1 cellular context compared by ENCODE assay signal in genomic region chr16:80540516-80541305, GRCh38.
TF ChIP-seq lines count a peak whose summit lies in the region.

TSS of gene DYNLRB2 (plus strand) at chr16:80540993. CDS start at chr16:80541077, 84 bp downstream.

TF ChIP-seq in K562, 482 proteins besides CTCF, POLR2A, EP300 and RAD21 (continued from another document):
- 0 out of 2 replicates have a peak, but pooled peaks have one; percentile 33 for TF ChIP-seq THRB (CRISPR knock-in tag; conservative IDR thresholded peaks at IDR 0.05)
- TF ChIP-seq PTTG1 (tag; IDR thresholded peaks at IDR 0.05; ENCODE audit: low read depth): no peak
- 0 out of 4 replicates have a peak, but pooled peaks of 1 of the 2 experiments have one; percentile 19 for TF ChIP-seq TRIM24 (IDR thresholded peaks at IDR 0.05)
- no peak for TF ChIP-seq RBM25 (IDR thresholded peaks at IDR 0.05; ENCODE audit: low read depth, low read length, severe bottlenecking)
- TF ChIP-seq KLF16 (IDR thresholded peaks at IDR 0.05): peak; percentile 67; the same call in 1 of the 2 replicates
- TF ChIP-seq E4F1 (CRISPR knock-in tag; IDR thresholded peaks at IDR 0.05; ENCODE audit: borderline replicate concordance): no peak
- TF ChIP-seq FOXJ2 (tag; IDR thresholded peaks at IDR 0.05): peak; percentile 91
- peak; percentile 65; the same call in 1 of the 2 replicates for TF ChIP-seq BMI1 (IDR thresholded peaks at IDR 0.05; ENCODE audit: low read length)
- no peak for TF ChIP-seq WHSC1 (IDR thresholded peaks at IDR 0.05; ENCODE audit: low read length)
- peak; percentile 53; the same call in 1 of the 2 replicates for TF ChIP-seq VEZF1 (CRISPR knock-in tag; IDR thresholded peaks at IDR 0.05)
- TF ChIP-seq MAFF (IDR thresholded peaks at IDR 0.05; ENCODE audit: low read length): peak; percentile 72
- TF ChIP-seq ZKSCAN8 (CRISPR knock-in tag; IDR thresholded peaks at IDR 0.05): peak; percentile 19; the same call in 1 of the 2 replicates
- TF ChIP-seq, protein P1, sequence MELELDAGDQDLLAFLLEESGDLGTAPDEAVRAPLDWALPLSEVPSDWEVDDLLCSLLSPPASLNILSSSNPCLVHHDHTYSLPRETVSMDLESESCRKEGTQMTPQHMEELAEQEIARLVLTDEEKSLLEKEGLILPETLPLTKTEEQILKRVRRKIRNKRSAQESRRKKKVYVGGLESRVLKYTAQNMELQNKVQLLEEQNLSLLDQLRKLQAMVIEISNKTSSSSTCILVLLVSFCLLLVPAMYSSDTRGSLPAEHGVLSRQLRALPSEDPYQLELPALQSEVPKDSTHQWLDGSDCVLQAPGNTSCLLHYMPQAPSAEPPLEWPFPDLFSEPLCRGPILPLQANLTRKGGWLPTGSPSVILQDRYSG (tag; conservative IDR thresholded peaks at IDR 0.05; ENCODE audit: low read depth): 0 out of 2 replicates have a peak, but pooled peaks have one; percentile 74
- 0 out of 2 replicates have a peak, but pooled peaks have one; percentile 6 for TF ChIP-seq HOMEZ (CRISPR knock-in tag; IDR thresholded peaks at IDR 0.05)
- TF ChIP-seq FOXA3 (CRISPR knock-in tag; conservative IDR thresholded peaks at IDR 0.05 in 1 of 2, IDR thresholded peaks at IDR 0.05 in 1 of 2): peak; percentile 30 to 39; a peak in 1 of 4 replicates
- peak; percentile 43; the same call in 1 of the 2 replicates for TF ChIP-seq SUPT5H (IDR thresholded peaks at IDR 0.05)
- no peak for TF ChIP-seq MECOM (CRISPR knock-in tag; IDR thresholded peaks at IDR 0.05)
- 0 out of 2 replicates have a peak, but pooled peaks have one; percentile 39 for TF ChIP-seq ZNF197 (CRISPR knock-in tag; IDR thresholded peaks at IDR 0.05; ENCODE audit: low read depth)
- TF ChIP-seq CREM (IDR thresholded peaks at IDR 0.05; ENCODE audit: low read depth): peak; percentile 51
- peak; percentile 59; the same call in 1 of the 2 replicates for TF ChIP-seq NBN (IDR thresholded peaks at IDR 0.05; ENCODE audit: low read depth)
- TF ChIP-seq CREB1 (IDR thresholded peaks at IDR 0.05): no peak
- TF ChIP-seq CREB1 (CRISPR knock-in tag; IDR thresholded peaks at IDR 0.05): no peak
- no peak for TF ChIP-seq RNF219 (CRISPR knock-in tag; IDR thresholded peaks at IDR 0.05)
- TF ChIP-seq U2AF2 (optimal IDR thresholded peaks at IDR 0.05; ENCODE audit: low read depth, low read length): no peak
- no peak for TF ChIP-seq RBBP5 (IDR thresholded peaks at IDR 0.05; ENCODE audit: borderline replicate concordance, insufficient read depth, low read length, poor library complexity, severe bottlenecking)
- no peak for TF ChIP-seq KLF1 (tag; IDR thresholded peaks at IDR 0.05)
- 0 out of 2 replicates have a peak, but pooled peaks have one; percentile 22 for TF ChIP-seq REST (CRISPR knock-in tag; IDR thresholded peaks at IDR 0.05; ENCODE audit: low read depth)
- TF ChIP-seq, protein P2, sequence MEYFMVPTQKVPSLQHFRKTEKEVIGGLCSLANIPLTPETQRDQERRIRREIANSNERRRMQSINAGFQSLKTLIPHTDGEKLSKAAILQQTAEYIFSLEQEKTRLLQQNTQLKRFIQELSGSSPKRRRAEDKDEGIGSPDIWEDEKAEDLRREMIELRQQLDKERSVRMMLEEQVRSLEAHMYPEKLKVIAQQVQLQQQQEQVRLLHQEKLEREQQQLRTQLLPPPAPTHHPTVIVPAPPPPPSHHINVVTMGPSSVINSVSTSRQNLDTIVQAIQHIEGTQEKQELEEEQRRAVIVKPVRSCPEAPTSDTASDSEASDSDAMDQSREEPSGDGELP (CRISPR knock-in tag; IDR thresholded peaks at IDR 0.05; ENCODE audit: borderline replicate concordance): peak; percentile 69; the same call in 1 of the 2 replicates
- no peak for TF ChIP-seq SFPQ (IDR thresholded peaks at IDR 0.05; ENCODE audit: low read depth, low read length)
- TF ChIP-seq MTA2 (IDR thresholded peaks at IDR 0.05; ENCODE audit: low read depth): no peak
- TF ChIP-seq SAFB2 (IDR thresholded peaks at IDR 0.05; ENCODE audit: borderline replicate concordance, low read depth, low read length, severe bottlenecking): no peak
- TF ChIP-seq, protein P3, sequence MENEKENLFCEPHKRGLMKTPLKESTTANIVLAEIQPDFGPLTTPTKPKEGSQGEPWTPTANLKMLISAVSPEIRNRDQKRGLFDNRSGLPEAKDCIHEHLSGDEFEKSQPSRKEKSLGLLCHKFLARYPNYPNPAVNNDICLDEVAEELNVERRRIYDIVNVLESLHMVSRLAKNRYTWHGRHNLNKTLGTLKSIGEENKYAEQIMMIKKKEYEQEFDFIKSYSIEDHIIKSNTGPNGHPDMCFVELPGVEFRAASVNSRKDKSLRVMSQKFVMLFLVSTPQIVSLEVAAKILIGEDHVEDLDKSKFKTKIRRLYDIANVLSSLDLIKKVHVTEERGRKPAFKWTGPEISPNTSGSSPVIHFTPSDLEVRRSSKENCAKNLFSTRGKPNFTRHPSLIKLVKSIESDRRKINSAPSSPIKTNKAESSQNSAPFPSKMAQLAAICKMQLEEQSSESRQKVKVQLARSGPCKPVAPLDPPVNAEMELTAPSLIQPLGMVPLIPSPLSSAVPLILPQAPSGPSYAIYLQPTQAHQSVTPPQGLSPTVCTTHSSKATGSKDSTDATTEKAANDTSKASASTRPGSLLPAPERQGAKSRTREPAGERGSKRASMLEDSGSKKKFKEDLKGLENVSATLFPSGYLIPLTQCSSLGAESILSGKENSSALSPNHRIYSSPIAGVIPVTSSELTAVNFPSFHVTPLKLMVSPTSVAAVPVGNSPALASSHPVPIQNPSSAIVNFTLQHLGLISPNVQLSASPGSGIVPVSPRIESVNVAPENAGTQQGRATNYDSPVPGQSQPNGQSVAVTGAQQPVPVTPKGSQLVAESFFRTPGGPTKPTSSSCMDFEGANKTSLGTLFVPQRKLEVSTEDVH (IDR thresholded peaks at IDR 0.05; ENCODE audit: low read depth, partially characterized antibody): peak; percentile 33
- TF ChIP-seq ZZZ3 (IDR thresholded peaks at IDR 0.05): no peak
- no peak for TF ChIP-seq JUN (IDR thresholded peaks at IDR 0.05; ENCODE audit: borderline replicate concordance, low read depth, low read length)
- TF ChIP-seq JUN (CRISPR knock-in tag; IDR thresholded peaks at IDR 0.05; ENCODE audit: borderline replicate concordance): no peak
- TF ChIP-seq, protein P4, sequence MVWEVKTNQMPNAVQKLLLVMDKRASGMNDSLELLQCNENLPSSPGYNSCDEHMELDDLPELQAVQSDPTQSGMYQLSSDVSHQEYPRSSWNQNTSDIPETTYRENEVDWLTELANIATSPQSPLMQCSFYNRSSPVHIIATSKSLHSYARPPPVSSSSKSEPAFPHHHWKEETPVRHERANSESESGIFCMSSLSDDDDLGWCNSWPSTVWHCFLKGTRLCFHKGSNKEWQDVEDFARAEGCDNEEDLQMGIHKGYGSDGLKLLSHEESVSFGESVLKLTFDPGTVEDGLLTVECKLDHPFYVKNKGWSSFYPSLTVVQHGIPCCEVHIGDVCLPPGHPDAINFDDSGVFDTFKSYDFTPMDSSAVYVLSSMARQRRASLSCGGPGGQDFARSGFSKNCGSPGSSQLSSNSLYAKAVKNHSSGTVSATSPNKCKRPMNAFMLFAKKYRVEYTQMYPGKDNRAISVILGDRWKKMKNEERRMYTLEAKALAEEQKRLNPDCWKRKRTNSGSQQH (CRISPR knock-in tag; IDR thresholded peaks at IDR 0.05): no peak; the same call in 1 of the 2 replicates
TF ChIP-seq in K562: peak in this region for 104.
